8 cellular contexts compared by ENCODE assay signal in genomic region chr22:36334838-36335603, GRCh38. TPM values are rescaled to one million over a fixed set of nuclear protein-coding genes. Genes with fewer than 3 reads are reported as not detected.
DNase-seq lines count a peak whose midpoint lies in the region; ATAC-seq and TF ChIP-seq lines count a peak whose summit lies in the region.

No MANE protein-coding gene starts in this region.

- no peak overlapping the region for H3K4me3 ChIP-seq in epithelial cell of esophagus (ENCODE audit: low read length)

- no peaks in the 10 kb centered on the region for H3K9me3 Mint-ChIP-seq in natural killer cell treated with Interleukin-12 subunit alpha and Interleukin-12 subunit beta and Interleukin-15 and Interleukin-18, amount 100 ng/mL, for 72 hours

- TF ChIP-seq CTCF in VCaP (conservative IDR thresholded peaks at IDR 0.05) (no peak), epithelial cell of esophagus (IDR thresholded peaks at IDR 0.05; ENCODE audit: insufficient read depth, low read depth, low read length, missing control alignments) (no peak)

- ATAC-seq in natural killer cell treated with Interleukin-12 subunit alpha and Interleukin-12 subunit beta and Interleukin-15 and Interleukin-18, amount 100 ng/mL, for 72 hours = no peak

- peaks cover 78 to 82% of the 10 kb centered on the region in 2 donors for H3K4me1 Mint-ChIP-seq in natural killer cell treated with Interleukin-12 subunit alpha and Interleukin-12 subunit beta and Interleukin-15 and Interleukin-18, amount 100 ng/mL, for 72 hours (ENCODE audit: low read depth in 2 of 2)

- peak overlapping the region; percentile 83 for H3K27ac ChIP-seq in VCaP

- peaks cover 24% of the 10 kb centered on the region for H3K36me3 Mint-ChIP-seq in natural killer cell treated with Interleukin-12 subunit alpha and Interleukin-12 subunit beta and Interleukin-15 and Interleukin-18, amount 100 ng/mL, for 72 hours

- H3K4me3 Mint-ChIP-seq in natural killer cell treated with Interleukin-12 subunit alpha and Interleukin-12 subunit beta and Interleukin-15 and Interleukin-18, amount 100 ng/mL, for 72 hours = peak overlapping the region; percentile 96

- peak; percentile 47 for DNase-seq in stimulated activated CD4-positive, alpha-beta T cell treated with anti-CD3 and anti-CD28 coated beads, Interleukin-15, amount 100 ng/mL, for 24 hours
- no peak for DNase-seq in stimulated activated CD4-positive, alpha-beta T cell treated with anti-CD3 and anti-CD28 coated beads, Interleukin-12 subunit alpha, Interleukin-12 subunit beta, amount 100 ng/mL, for 4 hours
- DNase-seq in epithelial cell of esophagus (ENCODE audit: low read depth) = peak; percentile 72
- DNase-seq in natural killer cell treated with Interleukin-12 subunit alpha and Interleukin-12 subunit beta and Interleukin-15 and Interleukin-18, amount 100 ng/mL, for 72 hours (ENCODE audit: low spot score) = no peak
- DNase-seq in ureter (ENCODE audit: low spot score) = no peak
- no peak for DNase-seq in DMS153 (lab: John Stamatoyannopoulos, UW)
- DNase-seq in SK-N-DZ (ENCODE audit: low spot score) = no peak

- peak overlapping the region; percentile 99 to 100 for H3K27ac Mint-ChIP-seq in natural killer cell treated with Interleukin-12 subunit alpha and Interleukin-12 subunit beta and Interleukin-15 and Interleukin-18, amount 100 ng/mL, for 72 hours

- no peaks in the 10 kb centered on the region for H3K27me3 Mint-ChIP-seq in natural killer cell treated with Interleukin-12 subunit alpha and Interleukin-12 subunit beta and Interleukin-15 and Interleukin-18, amount 100 ng/mL, for 72 hours

RNA-seq across cellular contexts. Expression of gene MYH9, which starts 52.7 kb away (rescaled TPM):
- 100 to 1,000 TPM; 623 to 642 TPM for total RNA-seq in natural killer cell treated with Interleukin-12 subunit alpha and Interleukin-12 subunit beta and Interleukin-15 and Interleukin-18, amount 100 ng/mL, for 72 hours
- total RNA-seq in ureter = 810 TPM
- polyA plus RNA-seq in SK-N-DZ (2014; cell fraction: cytosol; rRNA removed) = 23.5 and 30.9 TPM in 2 replicates
- 19.9 and 23.2 TPM in 2 replicates for polyA plus RNA-seq in SK-N-DZ (2014; cell fraction: nucleus; rRNA removed)

Comparison
In these comparisons a context has a peak if more than half of its experiments do, and no peak if none do; other contexts are left out.
1. DNase-seq: peak in stimulated activated CD4-positive, alpha-beta T cell treated with anti-CD3 and anti-CD28 coated beads, Interleukin-15, amount 100 ng/mL, for 24 hours (single experiment) and epithelial cell of esophagus (single experiment); none in stimulated activated CD4-positive, alpha-beta T cell treated with anti-CD3 and anti-CD28 coated beads, Interleukin-12 subunit alpha, Interleukin-12 subunit beta, amount 100 ng/mL, for 4 hours (single experiment), natural killer cell treated with Interleukin-12 subunit alpha and Interleukin-12 subunit beta and Interleukin-15 and Interleukin-18, amount 100 ng/mL, for 72 hours (single experiment), ureter (single experiment), DMS153 (single experiment) and SK-N-DZ (single experiment).